In genomic region chr22:20130739-20131592, GRCh38 we compare ENCODE assay signal across 8 cellular contexts. TPM values are rescaled to one million over a fixed set of nuclear protein-coding genes. Genes with fewer than 3 reads are reported as not detected.
DNase-seq lines count a peak whose midpoint lies in the region; ATAC-seq and TF ChIP-seq lines count a peak whose summit lies in the region.

No MANE protein-coding gene starts in this region.

- peaks cover 17% of the 10 kb centered on the region for H3K36me3 Mint-ChIP-seq in activated CD8-positive, alpha-beta T cell treated with anti-CD3 and anti-CD28 coated beads for 36 hours (ENCODE audit: low read depth)

- H3K4me1 Mint-ChIP-seq in activated CD8-positive, alpha-beta T cell treated with anti-CD3 and anti-CD28 coated beads for 36 hours (ENCODE audit: low read depth): peaks cover 45% of the 10 kb centered on the region

- peak overlapping the region; percentile 64 for H3K4me3 ChIP-seq in ectodermal cell (ENCODE audit: insufficient read depth, low read depth, low read length)
- peak overlapping the region; percentile 92 for H3K4me3 ChIP-seq in lower lobe of right lung

- H3K9me3 ChIP-seq in ectodermal cell (ENCODE audit: control insufficient read depth, low read length) (no peaks in the 10 kb centered on the region), lower lobe of right lung (no peaks in the 10 kb centered on the region)

- DNase-seq in DMS114 treated with DMSO at 0.1 percent for 48 hours (lab: John Stamatoyannopoulos, UW; ENCODE audit: unreplicated experiment) (peak; percentile 29), NCI-H1092 treated with DMSO at 0.1 percent for 48 hours (lab: John Stamatoyannopoulos, UW) (peak; percentile 67), lower lobe of right lung (peak; percentile 92)
- DNase-seq in activated CD8-positive, alpha-beta T cell treated with anti-CD3 and anti-CD28 coated beads for 36 hours: peak; percentile 72
- DNase-seq in stimulated activated CD4-positive, alpha-beta T cell treated with anti-CD3 and anti-CD28 coated beads, Interleukin-4, amount 100 ng/mL, for 4 hours: peak; percentile 79 to 88

- H3K27ac ChIP-seq in ectodermal cell (ENCODE audit: insufficient read depth, low read depth, low read length, poor library complexity, severe bottlenecking) (peak overlapping the region; percentile 50), lower lobe of right lung (peak overlapping the region; percentile 95)

- TF ChIP-seq CTCF in activated CD8-positive, alpha-beta T cell treated with anti-CD3 and anti-CD28 coated beads for 36 hours (IDR thresholded peaks at IDR 0.05): no peak
- TF ChIP-seq CTCF in lower lobe of right lung (IDR thresholded peaks at IDR 0.05): no peak

- CTCF ChIA-PET in activated CD8-positive, alpha-beta T cell treated with anti-CD3 and anti-CD28 coated beads for 36 hours (lab: Charles Lee): interaction anchor here (1.4 kb wide), 1 partner anchor 155 kb away, joined by 5 read pairs; no protein-coding TSS in a partner anchor

- intact Hi-C loops in activated CD8-positive, alpha-beta T cell treated with anti-CD3 and anti-CD28 coated beads for 36 hours (cut with micrococcal nuclease): no loop called here
- intact Hi-C loops in lower lobe of right lung (cut with DNase I): no loop called here

- H3K27me3 ChIP-seq in ectodermal cell (ENCODE audit: control insufficient read depth, insufficient read depth, low read length, poor library complexity, severe bottlenecking) (no peaks in the 10 kb centered on the region), lower lobe of right lung (ENCODE audit: low read depth) (no peaks in the 10 kb centered on the region)

- no peaks in the 10 kb centered on the region for H3K27me3 Mint-ChIP-seq in activated CD8-positive, alpha-beta T cell treated with anti-CD3 and anti-CD28 coated beads for 36 hours

- no peak overlapping the region for H3K27ac Mint-ChIP-seq in activated CD8-positive, alpha-beta T cell treated with anti-CD3 and anti-CD28 coated beads for 36 hours

- peaks cover 8% of the 10 kb centered on the region for H3K36me3 ChIP-seq in ectodermal cell (ENCODE audit: control insufficient read depth, insufficient read depth, low read length)
- H3K36me3 ChIP-seq in lower lobe of right lung: peaks cover 17% of the 10 kb centered on the region

- H3K4me1 ChIP-seq in ectodermal cell (ENCODE audit: control insufficient read depth, insufficient read depth, low read length) (no peaks in the 10 kb centered on the region), lower lobe of right lung (peaks cover 42% of the 10 kb centered on the region)

- 7 to 8% methylated on average over 68 of the region's 68 CpGs for WGBS in ectodermal cell, 2 experiments

- H3K4me3 Mint-ChIP-seq in activated CD8-positive, alpha-beta T cell treated with anti-CD3 and anti-CD28 coated beads for 36 hours: peak overlapping the region; percentile 46

- POLR2A ChIA-PET in activated CD8-positive, alpha-beta T cell treated with anti-CD3 and anti-CD28 coated beads for 36 hours (lab: Charles Lee): interaction anchor here (0.6 to 8.4 kb wide), 5 partner anchors 9 to 40 kb away, joined by 3 to 111 read pairs (median 3); partner anchors contain the start of genes RANBP1 and TRMT2A

- no peaks in the 10 kb centered on the region for H3K9me3 Mint-ChIP-seq in activated CD8-positive, alpha-beta T cell treated with anti-CD3 and anti-CD28 coated beads for 36 hours

- ATAC-seq in GM21825 (IDR thresholded peaks at IDR 0.05; ENCODE audit: unreplicated experiment) (peak; percentile 40), lower lobe of right lung (peak; percentile 91 to 95), HG03342 (IDR thresholded peaks at IDR 0.05; ENCODE audit: unreplicated experiment) (no peak)
- ATAC-seq in activated CD8-positive, alpha-beta T cell treated with anti-CD3 and anti-CD28 coated beads for 36 hours: peak; percentile 37

RNA-seq across cellular contexts. Expression of gene ZDHHC8, which starts 0.6 kb away (rescaled TPM):
- 10 to 100 TPM; 44.5 to 44.8 TPM for total RNA-seq in activated CD8-positive, alpha-beta T cell treated with anti-CD3 and anti-CD28 coated beads for 36 hours
- 65.4 TPM for polyA plus RNA-seq in ectodermal cell (2013, experiment 1 of 4)
- 68.7 TPM for polyA plus RNA-seq in ectodermal cell (2013, experiment 2 of 4)
- 57.7 TPM for polyA plus RNA-seq in ectodermal cell (2013, experiment 3 of 4)
- 58.1 TPM for polyA plus RNA-seq in ectodermal cell (2013, experiment 4 of 4)
- total RNA-seq in lower lobe of right lung: 77.2 TPM

RNA-seq across cellular contexts. Expression of gene TRMT2A, which starts 13.9 kb away (rescaled TPM):
- 100 to 1,000 TPM; 101 to 105 TPM for total RNA-seq in activated CD8-positive, alpha-beta T cell treated with anti-CD3 and anti-CD28 coated beads for 36 hours
- polyA plus RNA-seq in ectodermal cell (2013, experiment 1 of 4): 40.2 TPM
- 48.7 TPM for polyA plus RNA-seq in ectodermal cell (2013, experiment 2 of 4)
- polyA plus RNA-seq in ectodermal cell (2013, experiment 3 of 4): 36.8 TPM
- 49.3 TPM for polyA plus RNA-seq in ectodermal cell (2013, experiment 4 of 4)
- total RNA-seq in lower lobe of right lung: 70.4 TPM

RNA-seq across cellular contexts. Expression of gene RANBP1, which starts 15.1 kb away (rescaled TPM):
- 100 to 1,000 TPM; 411 to 412 TPM for total RNA-seq in activated CD8-positive, alpha-beta T cell treated with anti-CD3 and anti-CD28 coated beads for 36 hours
- polyA plus RNA-seq in ectodermal cell (2013, experiment 1 of 4): 522 TPM
- 457 TPM for polyA plus RNA-seq in ectodermal cell (2013, experiment 2 of 4)
- polyA plus RNA-seq in ectodermal cell (2013, experiment 3 of 4): 538 TPM
- polyA plus RNA-seq in ectodermal cell (2013, experiment 4 of 4): 496 TPM
- 58.3 TPM for total RNA-seq in lower lobe of right lung

RNA-seq across cellular contexts. Expression of gene CCDC188, which starts 19.9 kb away (rescaled TPM):
- not detected for total RNA-seq in activated CD8-positive, alpha-beta T cell treated with anti-CD3 and anti-CD28 coated beads for 36 hours
- not detected for polyA plus RNA-seq in ectodermal cell (2013, experiment 1 of 4)
- not detected for polyA plus RNA-seq in ectodermal cell (2013, experiment 2 of 4)
- polyA plus RNA-seq in ectodermal cell (2013, experiment 3 of 4): not detected
- polyA plus RNA-seq in ectodermal cell (2013, experiment 4 of 4): 0.41 TPM
- total RNA-seq in lower lobe of right lung: 0.77 TPM

RNA-seq across cellular contexts. Expression of gene DGCR8, which starts 50.9 kb away (rescaled TPM):
- 10 to 100 TPM; 35.0 to 38.8 TPM for total RNA-seq in activated CD8-positive, alpha-beta T cell treated with anti-CD3 and anti-CD28 coated beads for 36 hours
- polyA plus RNA-seq in ectodermal cell (2013, experiment 1 of 4): 45.9 TPM
- 59.5 TPM for polyA plus RNA-seq in ectodermal cell (2013, experiment 2 of 4)
- polyA plus RNA-seq in ectodermal cell (2013, experiment 3 of 4): 36.5 TPM
- 38.8 TPM for polyA plus RNA-seq in ectodermal cell (2013, experiment 4 of 4)
- 29.5 TPM for total RNA-seq in lower lobe of right lung

Comparison
In these comparisons a context has a peak if more than half of its experiments do, and no peak if none do; other contexts are left out.
1. DNase-seq: peak in every context shown above with its lines; median percentile 92 in lower lobe of right lung; 84 in stimulated activated CD4-positive, alpha-beta T cell treated with anti-CD3 and anti-CD28 coated beads, Interleukin-4, amount 100 ng/mL, for 4 hours; 72 in activated CD8-positive, alpha-beta T cell treated with anti-CD3 and anti-CD28 coated beads for 36 hours; 67 in NCI-H1092 treated with DMSO at 0.1 percent for 48 hours; 29 in DMS114 treated with DMSO at 0.1 percent for 48 hours.